In genomic region chr2:149089068-149089467, GRCh38 we compare ENCODE assay signal across 24 cellular contexts. TPM values are rescaled to one million over a fixed set of nuclear protein-coding genes. Genes with fewer than 3 reads are reported as not detected.
"Had no signal": no experiment of that assay in that cellular context is flagged by ENCODE, and none has a peak within 500 bp of the region (broad histone marks: within the 10 kb centered on the region; RNA-seq: fewer than 3 reads in every experiment).

No MANE protein-coding gene starts in this region.

- ATAC-seq: activated naive CD8-positive, alpha-beta T cell treated with anti-CD3 and anti-CD28 coated beads, Interleukin-2, amount 50 U/mL, for 24 hours; heart right ventricle; left lung; lower lobe of right lung; naive thymus-derived CD8-positive, alpha-beta T cell; psoas muscle had no signal

- FAIRE-seq: endothelial cell of umbilical vein, TTC549 had no signal

- H3K27ac ChIP-seq: esophagus muscularis mucosa, heart right ventricle, left lung, lower lobe of right lung, parathyroid adenoma, psoas muscle, uterus, VCaP had no signal

- H3K4me3 ChIP-seq: esophagus muscularis mucosa, heart right ventricle, left lung, lower lobe of right lung, psoas muscle, uterus had no signal

- H3K9me3 ChIP-seq: esophagus muscularis mucosa, heart right ventricle, left lung, lower lobe of right lung, psoas muscle, uterus had no signal

- H3K79me2 ChIP-seq: parathyroid adenoma had no signal

- H3K4me1 ChIP-seq: esophagus muscularis mucosa, parathyroid adenoma, psoas muscle, uterus had no signal

- H3K27me3 ChIP-seq: esophagus muscularis mucosa, left lung, uterus had no signal

- H3K36me3 ChIP-seq: esophagus muscularis mucosa, heart right ventricle, left lung, lower lobe of right lung, uterus had no signal

- DNase-seq: activated CD4-positive, alpha-beta memory T cell treated with anti-CD3 and anti-CD28 coated beads, Interleukin-2, amount 10 ng/mL, durations not matched to agents 7 days and 5 days; activated CD4-positive, alpha-beta T cell treated with anti-CD3 and anti-CD28 coated beads for 48 hours; activated CD8-positive, alpha-beta memory T cell treated with anti-CD3 and anti-CD28 coated beads, Interleukin-2, amount 50 U/mL, for 48 hours; activated gamma-delta T cell treated with Interleukin-2 at 50 U/mL for 16 hours; activated naive CD8-positive, alpha-beta T cell treated with anti-CD3 and anti-CD28 coated beads, Interleukin-2, amount 50 U/mL, for 24 hours; activated T-cell treated with anti-CD3 and anti-CD28 coated beads, Interleukin-2, amount 50 U/mL, for 24 hours; amygdala; central memory CD4-positive, alpha-beta T cell; foreskin melanocyte; heart right ventricle; left lung; lower lobe of right lung; mesenchymal stem cell; naive thymus-derived CD8-positive, alpha-beta T cell; occipital lobe; psoas muscle; uterus had no signal

RNA-seq across cellular contexts. Expression of gene LYPD6B, which starts 50.6 kb away (rescaled TPM):
- total RNA-seq: endothelial cell of umbilical vein; esophagus muscularis mucosa; naive thymus-derived CD8-positive, alpha-beta T cell; neural crest cell; psoas muscle; subcutaneous adipose tissue had no signal
- polyA plus RNA-seq: endothelial cell of umbilical vein; heart right ventricle; naive thymus-derived CD8-positive, alpha-beta T cell; psoas muscle had no signal
